1 cellular context compared by ENCODE assay signal in genomic region chr1:113041569-113042335, GRCh38.
TF ChIP-seq lines count a peak whose summit lies in the region.

No MANE protein-coding gene starts in this region.

TF ChIP-seq in K562, 482 proteins besides CTCF, POLR2A, EP300 and RAD21 (continued from another document and continues in another):
- TF ChIP-seq, protein P1, sequence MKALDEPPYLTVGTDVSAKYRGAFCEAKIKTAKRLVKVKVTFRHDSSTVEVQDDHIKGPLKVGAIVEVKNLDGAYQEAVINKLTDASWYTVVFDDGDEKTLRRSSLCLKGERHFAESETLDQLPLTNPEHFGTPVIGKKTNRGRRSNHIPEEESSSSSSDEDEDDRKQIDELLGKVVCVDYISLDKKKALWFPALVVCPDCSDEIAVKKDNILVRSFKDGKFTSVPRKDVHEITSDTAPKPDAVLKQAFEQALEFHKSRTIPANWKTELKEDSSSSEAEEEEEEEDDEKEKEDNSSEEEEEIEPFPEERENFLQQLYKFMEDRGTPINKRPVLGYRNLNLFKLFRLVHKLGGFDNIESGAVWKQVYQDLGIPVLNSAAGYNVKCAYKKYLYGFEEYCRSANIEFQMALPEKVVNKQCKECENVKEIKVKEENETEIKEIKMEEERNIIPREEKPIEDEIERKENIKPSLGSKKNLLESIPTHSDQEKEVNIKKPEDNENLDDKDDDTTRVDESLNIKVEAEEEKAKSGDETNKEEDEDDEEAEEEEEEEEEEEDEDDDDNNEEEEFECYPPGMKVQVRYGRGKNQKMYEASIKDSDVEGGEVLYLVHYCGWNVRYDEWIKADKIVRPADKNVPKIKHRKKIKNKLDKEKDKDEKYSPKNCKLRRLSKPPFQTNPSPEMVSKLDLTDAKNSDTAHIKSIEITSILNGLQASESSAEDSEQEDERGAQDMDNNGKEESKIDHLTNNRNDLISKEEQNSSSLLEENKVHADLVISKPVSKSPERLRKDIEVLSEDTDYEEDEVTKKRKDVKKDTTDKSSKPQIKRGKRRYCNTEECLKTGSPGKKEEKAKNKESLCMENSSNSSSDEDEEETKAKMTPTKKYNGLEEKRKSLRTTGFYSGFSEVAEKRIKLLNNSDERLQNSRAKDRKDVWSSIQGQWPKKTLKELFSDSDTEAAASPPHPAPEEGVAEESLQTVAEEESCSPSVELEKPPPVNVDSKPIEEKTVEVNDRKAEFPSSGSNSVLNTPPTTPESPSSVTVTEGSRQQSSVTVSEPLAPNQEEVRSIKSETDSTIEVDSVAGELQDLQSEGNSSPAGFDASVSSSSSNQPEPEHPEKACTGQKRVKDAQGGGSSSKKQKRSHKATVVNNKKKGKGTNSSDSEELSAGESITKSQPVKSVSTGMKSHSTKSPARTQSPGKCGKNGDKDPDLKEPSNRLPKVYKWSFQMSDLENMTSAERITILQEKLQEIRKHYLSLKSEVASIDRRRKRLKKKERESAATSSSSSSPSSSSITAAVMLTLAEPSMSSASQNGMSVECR (CRISPR knock-in tag; IDR thresholded peaks at IDR 0.05), result no peak
- TF ChIP-seq LARP7 (IDR thresholded peaks at IDR 0.05), result no peak
- no peak for TF ChIP-seq FOXK1 (CRISPR knock-in tag; IDR thresholded peaks at IDR 0.05; ENCODE audit: borderline replicate concordance)
- no peak for TF ChIP-seq POLR2B (IDR thresholded peaks at IDR 0.05; ENCODE audit: low read depth, partially characterized antibody)
- peak; percentile 79 for TF ChIP-seq DPF2 (IDR thresholded peaks at IDR 0.05)
- no peak for TF ChIP-seq ZNF311 (CRISPR knock-in tag; IDR thresholded peaks at IDR 0.05)
- no peak for TF ChIP-seq ZBTB26 (CRISPR knock-in tag; IDR thresholded peaks at IDR 0.05)
- no peak; the same call in 1 of the 2 replicates for TF ChIP-seq ZKSCAN8 (CRISPR knock-in tag; IDR thresholded peaks at IDR 0.05)
- no peak for TF ChIP-seq GTF2A2 (tag; IDR thresholded peaks at IDR 0.05)
- TF ChIP-seq HNRNPH1 (optimal IDR thresholded peaks at IDR 0.05; ENCODE audit: low read depth, low read length), result no peak
- no peak for TF ChIP-seq ZNF445 (CRISPR knock-in tag; IDR thresholded peaks at IDR 0.05; ENCODE audit: low read depth)
- TF ChIP-seq SIN3B (IDR thresholded peaks at IDR 0.05; ENCODE audit: low read depth), result no peak
- 0 out of 2 replicates have a peak, but pooled peaks have one; percentile 25 for TF ChIP-seq MXI1 (IDR thresholded peaks at IDR 0.05; ENCODE audit: low read depth, low read length)
- TF ChIP-seq TRIM24 (IDR thresholded peaks at IDR 0.05), result peak; percentile 61 to 76; a peak in 2 of 4 replicates
- no peak for TF ChIP-seq SAP30 (IDR thresholded peaks at IDR 0.05; ENCODE audit: borderline replicate concordance, insufficient read depth, low read depth, low read length, poor library complexity, severe bottlenecking)
- no peak for TF ChIP-seq MIER1 (IDR thresholded peaks at IDR 0.05; ENCODE audit: low read depth)
- TF ChIP-seq ZNF431 (CRISPR knock-in tag; IDR thresholded peaks at IDR 0.05), result no peak
- no peak for TF ChIP-seq PHF8 (IDR thresholded peaks at IDR 0.05; ENCODE audit: borderline replicate concordance, low read length)
- TF ChIP-seq TEAD4 (IDR thresholded peaks at IDR 0.05; ENCODE audit: low read length), result peak; percentile 93
- TF ChIP-seq TEAD4 (CRISPR knock-in tag; IDR thresholded peaks at IDR 0.05; ENCODE audit: borderline replicate concordance), result no peak
- no peak; a peak in 2 of 4 replicates for TF ChIP-seq FOXK2 (conservative IDR thresholded peaks at IDR 0.05 in 1 of 2, IDR thresholded peaks at IDR 0.05 in 1 of 2; ENCODE audit: low read depth in 2 of 2)
- TF ChIP-seq ZNF77 (CRISPR knock-in tag; IDR thresholded peaks at IDR 0.05), result no peak
- TF ChIP-seq NUFIP1 (IDR thresholded peaks at IDR 0.05; ENCODE audit: partially characterized antibody), result no peak
- TF ChIP-seq, protein P2, sequence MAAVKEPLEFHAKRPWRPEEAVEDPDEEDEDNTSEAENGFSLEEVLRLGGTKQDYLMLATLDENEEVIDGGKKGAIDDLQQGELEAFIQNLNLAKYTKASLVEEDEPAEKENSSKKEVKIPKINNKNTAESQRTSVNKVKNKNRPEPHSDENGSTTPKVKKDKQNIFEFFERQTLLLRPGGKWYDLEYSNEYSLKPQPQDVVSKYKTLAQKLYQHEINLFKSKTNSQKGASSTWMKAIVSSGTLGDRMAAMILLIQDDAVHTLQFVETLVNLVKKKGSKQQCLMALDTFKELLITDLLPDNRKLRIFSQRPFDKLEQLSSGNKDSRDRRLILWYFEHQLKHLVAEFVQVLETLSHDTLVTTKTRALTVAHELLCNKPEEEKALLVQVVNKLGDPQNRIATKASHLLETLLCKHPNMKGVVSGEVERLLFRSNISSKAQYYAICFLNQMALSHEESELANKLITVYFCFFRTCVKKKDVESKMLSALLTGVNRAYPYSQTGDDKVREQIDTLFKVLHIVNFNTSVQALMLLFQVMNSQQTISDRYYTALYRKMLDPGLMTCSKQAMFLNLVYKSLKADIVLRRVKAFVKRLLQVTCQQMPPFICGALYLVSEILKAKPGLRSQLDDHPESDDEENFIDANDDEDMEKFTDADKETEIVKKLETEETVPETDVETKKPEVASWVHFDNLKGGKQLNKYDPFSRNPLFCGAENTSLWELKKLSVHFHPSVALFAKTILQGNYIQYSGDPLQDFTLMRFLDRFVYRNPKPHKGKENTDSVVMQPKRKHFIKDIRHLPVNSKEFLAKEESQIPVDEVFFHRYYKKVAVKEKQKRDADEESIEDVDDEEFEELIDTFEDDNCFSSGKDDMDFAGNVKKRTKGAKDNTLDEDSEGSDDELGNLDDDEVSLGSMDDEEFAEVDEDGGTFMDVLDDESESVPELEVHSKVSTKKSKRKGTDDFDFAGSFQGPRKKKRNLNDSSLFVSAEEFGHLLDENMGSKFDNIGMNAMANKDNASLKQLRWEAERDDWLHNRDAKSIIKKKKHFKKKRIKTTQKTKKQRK (IDR thresholded peaks at IDR 0.05; ENCODE audit: borderline replicate concordance, low read depth, low read length), result no peak
- peak; percentile 79 for TF ChIP-seq SMARCA4 (IDR thresholded peaks at IDR 0.05)
- no peak for TF ChIP-seq ZNF174 (CRISPR knock-in tag; IDR thresholded peaks at IDR 0.05)
- TF ChIP-seq, protein P3, sequence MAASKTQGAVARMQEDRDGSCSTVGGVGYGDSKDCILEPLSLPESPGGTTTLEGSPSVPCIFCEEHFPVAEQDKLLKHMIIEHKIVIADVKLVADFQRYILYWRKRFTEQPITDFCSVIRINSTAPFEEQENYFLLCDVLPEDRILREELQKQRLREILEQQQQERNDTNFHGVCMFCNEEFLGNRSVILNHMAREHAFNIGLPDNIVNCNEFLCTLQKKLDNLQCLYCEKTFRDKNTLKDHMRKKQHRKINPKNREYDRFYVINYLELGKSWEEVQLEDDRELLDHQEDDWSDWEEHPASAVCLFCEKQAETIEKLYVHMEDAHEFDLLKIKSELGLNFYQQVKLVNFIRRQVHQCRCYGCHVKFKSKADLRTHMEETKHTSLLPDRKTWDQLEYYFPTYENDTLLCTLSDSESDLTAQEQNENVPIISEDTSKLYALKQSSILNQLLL (CRISPR knock-in tag; IDR thresholded peaks at IDR 0.05; ENCODE audit: borderline replicate concordance), result no peak
- no peak for TF ChIP-seq TCFL5 (CRISPR knock-in tag; conservative IDR thresholded peaks at IDR 0.05)
- TF ChIP-seq ZNF140 (CRISPR knock-in tag; IDR thresholded peaks at IDR 0.05), result no peak
- TF ChIP-seq XRCC5 (IDR thresholded peaks at IDR 0.05; ENCODE audit: low read depth, low read length), result no peak
- no peak for TF ChIP-seq ELF1 (tag; IDR thresholded peaks at IDR 0.05)
- peak; percentile 69 for TF ChIP-seq PML (IDR thresholded peaks at IDR 0.05; ENCODE audit: low read length)
- TF ChIP-seq ZZZ3 (IDR thresholded peaks at IDR 0.05), result no peak
- TF ChIP-seq ZKSCAN3 (CRISPR knock-in tag; IDR thresholded peaks at IDR 0.05), result no peak
- TF ChIP-seq STAT5B (CRISPR knock-in tag; IDR thresholded peaks at IDR 0.05), result no peak
- TF ChIP-seq BCOR (IDR thresholded peaks at IDR 0.05), result no peak
- TF ChIP-seq ZBTB17 (CRISPR knock-in tag; IDR thresholded peaks at IDR 0.05), result no peak
- TF ChIP-seq ZNF586 (CRISPR knock-in tag; conservative IDR thresholded peaks at IDR 0.05), result no peak
- no peak for TF ChIP-seq NFE2 (IDR thresholded peaks at IDR 0.05; ENCODE audit: low read depth)
- TF ChIP-seq, protein P4, sequence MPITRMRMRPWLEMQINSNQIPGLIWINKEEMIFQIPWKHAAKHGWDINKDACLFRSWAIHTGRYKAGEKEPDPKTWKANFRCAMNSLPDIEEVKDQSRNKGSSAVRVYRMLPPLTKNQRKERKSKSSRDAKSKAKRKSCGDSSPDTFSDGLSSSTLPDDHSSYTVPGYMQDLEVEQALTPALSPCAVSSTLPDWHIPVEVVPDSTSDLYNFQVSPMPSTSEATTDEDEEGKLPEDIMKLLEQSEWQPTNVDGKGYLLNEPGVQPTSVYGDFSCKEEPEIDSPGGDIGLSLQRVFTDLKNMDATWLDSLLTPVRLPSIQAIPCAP (CRISPR knock-in tag; IDR thresholded peaks at IDR 0.05; ENCODE audit: borderline replicate concordance), result no peak
- no peak for TF ChIP-seq ZNF175 (CRISPR knock-in tag; IDR thresholded peaks at IDR 0.05; ENCODE audit: low read depth)
- TF ChIP-seq MLLT1 (IDR thresholded peaks at IDR 0.05), result no peak
- TF ChIP-seq ATF1 (CRISPR knock-in tag; IDR thresholded peaks at IDR 0.05), result no peak
- TF ChIP-seq ATF1 (tag; IDR thresholded peaks at IDR 0.05), result no peak
- TF ChIP-seq, protein P5, sequence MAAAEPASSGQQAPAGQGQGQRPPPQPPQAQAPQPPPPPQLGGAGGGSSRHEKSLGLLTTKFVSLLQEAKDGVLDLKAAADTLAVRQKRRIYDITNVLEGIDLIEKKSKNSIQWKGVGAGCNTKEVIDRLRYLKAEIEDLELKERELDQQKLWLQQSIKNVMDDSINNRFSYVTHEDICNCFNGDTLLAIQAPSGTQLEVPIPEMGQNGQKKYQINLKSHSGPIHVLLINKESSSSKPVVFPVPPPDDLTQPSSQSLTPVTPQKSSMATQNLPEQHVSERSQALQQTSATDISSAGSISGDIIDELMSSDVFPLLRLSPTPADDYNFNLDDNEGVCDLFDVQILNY (CRISPR knock-in tag; IDR thresholded peaks at IDR 0.05), result no peak
- TF ChIP-seq, protein P6, sequence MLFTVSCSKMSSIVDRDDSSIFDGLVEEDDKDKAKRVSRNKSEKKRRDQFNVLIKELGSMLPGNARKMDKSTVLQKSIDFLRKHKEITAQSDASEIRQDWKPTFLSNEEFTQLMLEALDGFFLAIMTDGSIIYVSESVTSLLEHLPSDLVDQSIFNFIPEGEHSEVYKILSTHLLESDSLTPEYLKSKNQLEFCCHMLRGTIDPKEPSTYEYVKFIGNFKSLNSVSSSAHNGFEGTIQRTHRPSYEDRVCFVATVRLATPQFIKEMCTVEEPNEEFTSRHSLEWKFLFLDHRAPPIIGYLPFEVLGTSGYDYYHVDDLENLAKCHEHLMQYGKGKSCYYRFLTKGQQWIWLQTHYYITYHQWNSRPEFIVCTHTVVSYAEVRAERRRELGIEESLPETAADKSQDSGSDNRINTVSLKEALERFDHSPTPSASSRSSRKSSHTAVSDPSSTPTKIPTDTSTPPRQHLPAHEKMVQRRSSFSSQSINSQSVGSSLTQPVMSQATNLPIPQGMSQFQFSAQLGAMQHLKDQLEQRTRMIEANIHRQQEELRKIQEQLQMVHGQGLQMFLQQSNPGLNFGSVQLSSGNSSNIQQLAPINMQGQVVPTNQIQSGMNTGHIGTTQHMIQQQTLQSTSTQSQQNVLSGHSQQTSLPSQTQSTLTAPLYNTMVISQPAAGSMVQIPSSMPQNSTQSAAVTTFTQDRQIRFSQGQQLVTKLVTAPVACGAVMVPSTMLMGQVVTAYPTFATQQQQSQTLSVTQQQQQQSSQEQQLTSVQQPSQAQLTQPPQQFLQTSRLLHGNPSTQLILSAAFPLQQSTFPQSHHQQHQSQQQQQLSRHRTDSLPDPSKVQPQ (CRISPR knock-in tag; IDR thresholded peaks at IDR 0.05; ENCODE audit: borderline replicate concordance), result no peak
- TF ChIP-seq POLR3A (IDR thresholded peaks at IDR 0.05; ENCODE audit: borderline replicate concordance, extremely low read depth, insufficient read depth, insufficient read length), result no peak
- no peak for TF ChIP-seq TCF7L2 (IDR thresholded peaks at IDR 0.05; ENCODE audit: low read depth, low read length)
- TF ChIP-seq ZNF780A (CRISPR knock-in tag; IDR thresholded peaks at IDR 0.05), result no peak
- TF ChIP-seq CXXC5 (CRISPR knock-in tag; IDR thresholded peaks at IDR 0.05), result no peak
- TF ChIP-seq ZNF511 (CRISPR knock-in tag; IDR thresholded peaks at IDR 0.05), result no peak
- no peak for TF ChIP-seq CREM (IDR thresholded peaks at IDR 0.05; ENCODE audit: low read depth)
- TF ChIP-seq ZNF197 (CRISPR knock-in tag; IDR thresholded peaks at IDR 0.05; ENCODE audit: low read depth), result no peak
